Comparison of ENCODE assay signal across 8 cellular contexts in the genomic region with DNA sequence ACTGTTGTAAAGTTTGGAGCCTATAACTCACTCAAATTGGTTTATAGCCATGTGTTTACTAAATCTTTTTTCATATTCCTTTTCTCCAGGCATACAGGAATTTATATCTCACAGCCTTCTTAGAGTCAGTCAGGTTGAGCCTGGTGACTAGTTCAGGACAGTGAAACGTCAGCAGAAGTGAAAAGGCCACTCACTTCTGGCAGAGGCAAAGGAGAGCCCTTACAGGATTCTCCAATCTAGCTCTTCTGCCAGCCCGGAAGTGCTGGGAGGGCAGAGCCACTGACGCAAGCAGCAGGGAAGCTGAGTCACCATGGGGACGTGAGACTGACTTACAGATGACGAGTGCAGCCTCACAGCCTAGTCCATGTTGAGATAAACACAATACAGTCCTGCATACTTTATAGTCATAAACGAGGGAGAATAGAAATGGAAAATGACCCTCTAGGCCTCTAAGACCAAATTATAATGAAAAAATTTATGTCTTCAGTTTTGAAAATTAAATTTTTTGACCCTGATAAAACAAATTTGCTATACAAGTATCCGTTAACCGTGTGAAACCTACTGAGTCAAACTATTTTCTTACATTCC. TPM values are rescaled to one million over a fixed set of nuclear protein-coding genes. Genes with fewer than 3 reads are reported as not detected.
A peak's percentile ranks its signal among the peaks of the same experiment; 100 is the strongest.
DNase-seq lines count a peak whose midpoint lies in the region; TF ChIP-seq lines count a peak whose summit lies in the region.

No MANE protein-coding gene starts in this region.

- H3K9me3 Mint-ChIP-seq in activated naive CD4-positive, alpha-beta T cell treated with anti-CD3 and anti-CD28 coated beads, Interleukin-2, amount 50 U/mL, for 24 hours: no peaks in the 10 kb centered on the region

- TF ChIP-seq POLR2A in testis (IDR thresholded peaks at IDR 0.05): no peak

- TF ChIP-seq CTCF in osteoblast (IDR thresholded peaks at IDR 0.05; ENCODE audit: extremely low read depth, low read depth, low read length) (no peak), testis (IDR thresholded peaks at IDR 0.05) (no peak)

- H3K27ac ChIP-seq in SK-N-MC: peak overlapping the region; percentile 90
- peak overlapping the region; percentile 97 for H3K27ac ChIP-seq in osteoblast (ENCODE audit: low read depth, low read length)
- peak overlapping the region; percentile 98 to 99 for H3K27ac ChIP-seq in testis

- intact Hi-C loops in testis (cut with DNase I; ENCODE audit: low total_unique reads): no loop called here

- H3K9me3 ChIP-seq in SK-N-MC (ENCODE audit: low read depth, low read length) (no peaks in the 10 kb centered on the region), osteoblast (ENCODE audit: low read depth, low read length) (no peaks in the 10 kb centered on the region), testis (no peaks in the 10 kb centered on the region)

- peak overlapping the region; percentile 89 for H3K4me2 ChIP-seq in osteoblast (ENCODE audit: insufficient read depth, low read length)

- peak overlapping the region; percentile 34 for H3K4me3 ChIP-seq in SK-N-MC
- no peak overlapping the region for H3K4me3 ChIP-seq in osteoblast (ENCODE audit: insufficient read depth, low read length)
- H3K4me3 ChIP-seq in testis: no peak overlapping the region

- H3K4me1 ChIP-seq in osteoblast (ENCODE audit: insufficient read depth, low read length): peaks cover 43% of the 10 kb centered on the region
- peaks cover 29% of the 10 kb centered on the region for H3K4me1 ChIP-seq in testis

- H3K36me3 Mint-ChIP-seq in activated naive CD4-positive, alpha-beta T cell treated with anti-CD3 and anti-CD28 coated beads, Interleukin-2, amount 50 U/mL, for 24 hours: no peaks in the 10 kb centered on the region

- no peaks in the 10 kb centered on the region for H3K27me3 ChIP-seq in osteoblast (ENCODE audit: insufficient read depth, low read length)
- H3K27me3 ChIP-seq in testis: no peaks in the 10 kb centered on the region

- peak overlapping the region; percentile 96 for H3K27ac Mint-ChIP-seq in activated naive CD4-positive, alpha-beta T cell treated with anti-CD3 and anti-CD28 coated beads, Interleukin-2, amount 50 U/mL, for 24 hours

- peaks cover 3% of the 10 kb centered on the region for H4K20me1 ChIP-seq in osteoblast (ENCODE audit: insufficient read depth, low read length)

- 35% methylated on average over 8 of the region's 8 CpGs for WGBS in testis, 2 donors

- peak overlapping the region; percentile 69 for H3K4me3 Mint-ChIP-seq in activated naive CD4-positive, alpha-beta T cell treated with anti-CD3 and anti-CD28 coated beads, Interleukin-2, amount 50 U/mL, for 24 hours

- H3K79me2 ChIP-seq in osteoblast (ENCODE audit: insufficient read depth, low read length): peaks cover 42% of the 10 kb centered on the region

- H3K36me3 ChIP-seq in SK-N-MC (ENCODE audit: insufficient read depth, low read length) (peaks cover 3% of the 10 kb centered on the region), osteoblast (ENCODE audit: insufficient read depth, low read length) (peaks cover 2% of the 10 kb centered on the region), testis (ENCODE audit: low read depth, missing control alignments) (no peaks in the 10 kb centered on the region)

- H3K9ac ChIP-seq in SK-N-MC (ENCODE audit: insufficient read length): peak overlapping the region; percentile 52

- H2AFZ ChIP-seq in osteoblast (ENCODE audit: low read length): no peak overlapping the region

- H3K27me3 Mint-ChIP-seq in activated naive CD4-positive, alpha-beta T cell treated with anti-CD3 and anti-CD28 coated beads, Interleukin-2, amount 50 U/mL, for 24 hours: no peaks in the 10 kb centered on the region

- H3K4me1 Mint-ChIP-seq in activated naive CD4-positive, alpha-beta T cell treated with anti-CD3 and anti-CD28 coated beads, Interleukin-2, amount 50 U/mL, for 24 hours: peaks cover 36% of the 10 kb centered on the region

- DNase-seq in DMS79 (lab: John Stamatoyannopoulos, UW): peak; percentile 88
- peak; percentile 99 for DNase-seq in H4 (ENCODE audit: low spot score)
- peak; percentile 97 for DNase-seq in MV-4-11 (lab: John Stamatoyannopoulos, UW)
- DNase-seq in SK-N-MC (ENCODE audit: low read depth, low spot score): peak; percentile 74
- peak; percentile 97 for DNase-seq in glomerular endothelial cell (ENCODE audit: extremely low read depth, low read depth, low spot score)
- peak; percentile 99 for DNase-seq in osteoblast (ENCODE audit: insufficient read length, low spot score, missing footprints)
- DNase-seq in testis: peak; percentile 95

RNA-seq across cellular contexts. Expression of gene PXT1, which starts 1.3 kb away (rescaled TPM):
- total RNA-seq in H4 (2014; rRNA removed; shearing (Covaris generic)): not detected in 2 replicates
- total RNA-seq in glomerular endothelial cell: not detected in 2 replicates
- under 0.01 TPM in 1 of 2 replicates, not detected in the other for total RNA-seq in osteoblast
- 1 to 10 TPM; 1.8 to 3.6 TPM for total RNA-seq in testis
- 4.2 TPM for polyA plus RNA-seq in testis (ENCODE audit: insufficient read depth, low read depth, low replicate concordance)

RNA-seq across cellular contexts. Expression of gene KCTD20, which starts 1.4 kb away (rescaled TPM):
- total RNA-seq in H4 (2014; rRNA removed; shearing (Covaris generic)): 56.1 and 68.5 TPM in 2 replicates
- total RNA-seq in glomerular endothelial cell (65.0 and 74.7 TPM in 2 replicates), osteoblast (182 and 210 TPM in 2 replicates), testis (10 to 100 TPM; 31.5 to 35.5 TPM)
- 21.8 TPM for polyA plus RNA-seq in testis (ENCODE audit: insufficient read depth, low read depth, low replicate concordance)

RNA-seq across cellular contexts. Expression of gene ETV7, which starts 53.9 kb away (rescaled TPM):
- 0.99 and 1.2 TPM in 2 replicates for total RNA-seq in H4 (2014; rRNA removed; shearing (Covaris generic))
- total RNA-seq in glomerular endothelial cell (2.5 and 2.7 TPM in 2 replicates), osteoblast (3.3 and 3.5 TPM in 2 replicates), testis (1 to 10 TPM in 1 of 2 donors, under 1 TPM in 1; 0.68 to 1.3 TPM)
- 2.2 TPM for polyA plus RNA-seq in testis (ENCODE audit: insufficient read depth, low read depth, low replicate concordance)
